28 cellular contexts compared by ENCODE assay signal in genomic region chr5:34531736-34532135, GRCh38.
A peak's percentile ranks its signal among the peaks of the same experiment; 100 is the strongest.
DNase-seq lines count a peak whose midpoint lies in the region; ATAC-seq and TF ChIP-seq lines count a peak whose summit lies in the region.
"Had no signal": no experiment of that assay in that cellular context is flagged by ENCODE, and none has a peak within 500 bp of the region (broad histone marks: within the 10 kb centered on the region; RNA-seq: fewer than 3 reads in every experiment).

No MANE protein-coding gene starts in this region.

- H3K36me3 ChIP-seq in IMR-90 (ENCODE audit: control insufficient read depth, insufficient read depth, low read length) (no peaks in the 10 kb centered on the region), smooth muscle cell (ENCODE audit: low read depth) (no peaks in the 10 kb centered on the region), uterus (no peaks in the 10 kb centered on the region), ovary (no peaks in the 10 kb centered on the region)
- H3K36me3 ChIP-seq: heart left ventricle, right lobe of liver, tibial nerve had no signal

- H3K9me1 ChIP-seq in IMR-90 (ENCODE audit: insufficient read depth, low read length) = peaks cover 26% of the 10 kb centered on the region

- H3K56ac ChIP-seq in IMR-90 (ENCODE audit: extremely low read depth, insufficient read depth, low read length) = peak overlapping the region; percentile 29; the same call in 1 of the 2 replicates

- H3K4me3 ChIP-seq in IMR-90 (ENCODE audit: insufficient read depth, low read depth, low read length) (no peak overlapping the region), astrocyte of the spinal cord (ENCODE audit: low read depth, low read length) (no peak overlapping the region), smooth muscle cell (no peak overlapping the region), uterus (no peak overlapping the region), ovary (no peak overlapping the region)
- H3K4me3 ChIP-seq: GM12878, heart left ventricle, right lobe of liver, tibial nerve had no signal

- no peaks in the 10 kb centered on the region for H3K27me3 ChIP-seq in IMR-90 (ENCODE audit: control insufficient read depth, insufficient read depth, low read length)
- no peaks in the 10 kb centered on the region for H3K27me3 ChIP-seq in smooth muscle cell (ENCODE audit: low read depth)
- H3K27me3 ChIP-seq in uterus = no peaks in the 10 kb centered on the region
- no peaks in the 10 kb centered on the region for H3K27me3 ChIP-seq in ovary
- H3K27me3 ChIP-seq: heart left ventricle, right lobe of liver, tibial nerve had no signal

- 71% methylated on average over 1 of the region's 4 CpGs; no CpG with 5 or more reads in 1 of the 2 experiments for WGBS in IMR-90 (ENCODE audit: extremely low coverage in 2 of 2, insufficient read length in 1 of 2), 2 experiments
- 32% methylated on average over 4 of the region's 4 CpGs for WGBS in smooth muscle cell (ENCODE audit: low lambda C conversion rate)
- 30 to 46% (median 38%) methylated on average over 4 of the region's 4 CpGs for WGBS in ovary, 3 donors

- DNase-seq in IMR-90 = peak; percentile 80
- DNase-seq in astrocyte of the spinal cord (ENCODE audit: low read depth, low spot score) = peak; percentile 70
- peak; percentile 25 for DNase-seq in left kidney (ENCODE audit: low read depth, low spot score)
- DNase-seq in smooth muscle cell (lab: John Stamatoyannopoulos, UW; ENCODE audit: unreplicated experiment) = no peak
- no peak for DNase-seq in epidermal melanocyte (ENCODE audit: insufficient read length, low spot score)
- no peak for DNase-seq in uterus
- DNase-seq in NCI-H748 treated with DMSO at 0.1 percent for 48 hours (lab: John Stamatoyannopoulos, UW) = no peak
- DNase-seq in ovary = no peak
- DNase-seq: activated CD4-positive, alpha-beta T cell treated with anti-CD3 and anti-CD28 coated beads for 36 hours; activated CD8-positive, alpha-beta memory T cell treated with anti-CD3 and anti-CD28 coated beads for 24 hours; activated naive CD4-positive, alpha-beta T cell; activated T-cell treated with anti-CD3 and anti-CD28 coated beads, Interleukin-2, amount 50 U/mL, for 24 hours; COR-L47; DND-41; heart left ventricle; Karpas-422; left colon; MV-4-11; natural killer cell; NCI-H2171; NCI-H524; right lobe of liver; RPMI8226; stimulated activated CD4-positive, alpha-beta T cell treated with anti-CD3 and anti-CD28 coated beads, Interleukin-15, amount 100 ng/mL, for 24 hours; stimulated activated naive CD8-positive, alpha-beta T cell treated with anti-CD3 and anti-CD28 coated beads, Interleukin-15, amount 100 ng/mL, for 72 hours; T-helper 17 cell had no signal

- H3K14ac ChIP-seq in IMR-90 (replicated peaks; ENCODE audit: low read depth, low read length) = peak overlapping the region; percentile 99

- peak overlapping the region; percentile 99 for H2BK20ac ChIP-seq in IMR-90 (ENCODE audit: low read depth, low read length)

- H2AK9ac ChIP-seq in IMR-90 (replicated peaks; ENCODE audit: low read depth, low read length, poor library complexity) = peak overlapping the region; percentile 90

- H4K20me1 ChIP-seq in IMR-90 (ENCODE audit: insufficient read depth, low read length) (peaks cover 3% of the 10 kb centered on the region; the same call in 1 of the 2 replicates), smooth muscle cell (ENCODE audit: low read depth) (no peaks in the 10 kb centered on the region)

- H4K91ac ChIP-seq in IMR-90 (ENCODE audit: insufficient read depth, low read depth, low read length) = peak overlapping the region; percentile 98

- H2BK120ac ChIP-seq in IMR-90 (ENCODE audit: low read depth, low read length) = peak overlapping the region; percentile 99

- no peak for TF ChIP-seq POLR2A in IMR-90 (IDR thresholded peaks at IDR 0.05; ENCODE audit: low read depth, low read length)
- TF ChIP-seq POLR2A in uterus (IDR thresholded peaks at IDR 0.05) = no peak
- TF ChIP-seq POLR2A in ovary (IDR thresholded peaks at IDR 0.05) = no peak

- TF ChIP-seq CTCF in IMR-90 (conservative IDR thresholded peaks at IDR 0.05; ENCODE audit: low read depth, low read length) = no peak
- no peak for TF ChIP-seq CTCF in astrocyte of the spinal cord (IDR thresholded peaks at IDR 0.05; ENCODE audit: low read depth, low read length)
- no peak for TF ChIP-seq CTCF in smooth muscle cell (IDR thresholded peaks at IDR 0.05; ENCODE audit: borderline replicate concordance, insufficient read depth, poor library complexity, severe bottlenecking)
- no peak for TF ChIP-seq CTCF in uterus (IDR thresholded peaks at IDR 0.05)
- TF ChIP-seq CTCF in ovary (IDR thresholded peaks at IDR 0.05) = no peak

- intact Hi-C loops in IMR-90 (cut with micrococcal nuclease) (no loop called here), uterus (cut with DNase I; ENCODE audit: low total_unique reads) (no loop called here), ovary (cut with DNase I) (no loop called here)

- H2BK15ac ChIP-seq in IMR-90 (ENCODE audit: low read depth, low read length) = peak overlapping the region; percentile 99; the same call in 2 of the 3 replicates

- H2AK5ac ChIP-seq in IMR-90 (ENCODE audit: low read depth, low read length) = peak overlapping the region; percentile 87

- H4K5ac ChIP-seq in IMR-90 (ENCODE audit: low read depth, low read length) = peak overlapping the region; percentile 77

- peak overlapping the region; percentile 85 for H3K18ac ChIP-seq in IMR-90 (ENCODE audit: low read depth, low read length)

- H3K79me1 ChIP-seq in IMR-90 (ENCODE audit: low read depth in 1 of 2, low read length in 2 of 2) = peaks cover 10 to 28% of the 10 kb centered on the region in 2 experiments; a peak in 3 of 4 replicates

- H2AFZ ChIP-seq in IMR-90 (replicated peaks; ENCODE audit: low read length, poor library complexity) (peak overlapping the region; percentile 60), smooth muscle cell (ENCODE audit: low read depth) (no peak overlapping the region)

- peak overlapping the region; percentile 100 for H3K4ac ChIP-seq in IMR-90 (ENCODE audit: low read depth, low read length)

- dilution Hi-C loops in IMR-90 (cut with HindIII; ENCODE audit: low sequenced_read_pairs, unreplicated experiment) = no loop called here

- POLR2A ChIA-PET in IMR-90 (lab: Charles Lee; ENCODE audit: unreplicated experiment) = no interaction called here

- CTCF ChIA-PET in IMR-90 (lab: Yijun Ruan, JAX) = no interaction called here

- H3K9ac ChIP-seq in IMR-90 (ENCODE audit: low read depth, low read length) (no peak overlapping the region), smooth muscle cell (ENCODE audit: low read depth) (no peak overlapping the region)

- no peak for TF ChIP-seq RAD21 in IMR-90 (IDR thresholded peaks at IDR 0.05; ENCODE audit: low read length)

- in situ Hi-C loops in IMR-90 (cut with MboI; ENCODE audit: low sequenced_read_pairs) (no loop called here), astrocyte of the spinal cord (cut with HindIII; ENCODE audit: low sequenced_read_pairs) (no loop called here)

- H2BK5ac ChIP-seq in IMR-90 (ENCODE audit: low read depth, low read length, poor library complexity, severe bottlenecking) = peak overlapping the region; percentile 100

- H3F3A ChIP-seq in smooth muscle cell (ENCODE audit: low read depth) = peaks cover 9% of the 10 kb centered on the region

- no peak for ATAC-seq in IMR-90 (ENCODE audit: low read depth)
- ATAC-seq: activated CD4-positive, alpha-beta T cell treated with anti-CD3 and anti-CD28 coated beads for 36 hours; GM12878; heart left ventricle; left colon; natural killer cell; right lobe of liver; stimulated activated naive CD8-positive, alpha-beta T cell treated with anti-CD3 and anti-CD28 coated beads, Interleukin-15, amount 100 ng/mL, for 72 hours; T-helper 17 cell had no signal

- H3K9me3 ChIP-seq in IMR-90 (ENCODE audit: control insufficient read depth, insufficient read depth, low read length) = no peaks in the 10 kb centered on the region
- H3K9me3 ChIP-seq in smooth muscle cell (replicated peaks; ENCODE audit: low read depth) = no peaks in the 10 kb centered on the region
- H3K9me3 ChIP-seq in uterus = no peaks in the 10 kb centered on the region
- no peaks in the 10 kb centered on the region for H3K9me3 ChIP-seq in ovary
- H3K9me3 ChIP-seq: heart left ventricle, right lobe of liver, tibial nerve had no signal

- BruUV-seq in IMR-90 (replicated peaks; lab: Mats Ljungman, UMichigan) = no TSS peak

- H3K4me2 ChIP-seq in IMR-90 (ENCODE audit: low read depth, low read length) (peak overlapping the region; percentile 42), smooth muscle cell (no peak overlapping the region)

- peaks cover 37% of the 10 kb centered on the region for H3K4me1 ChIP-seq in IMR-90 (ENCODE audit: control insufficient read depth, insufficient read depth, low read length)
- H3K4me1 ChIP-seq in smooth muscle cell (ENCODE audit: low read depth) = peaks cover 6% of the 10 kb centered on the region
- no peaks in the 10 kb centered on the region for H3K4me1 ChIP-seq in uterus
- H3K4me1 ChIP-seq in ovary (ENCODE audit: insufficient read depth) = peaks cover 5% of the 10 kb centered on the region
- H3K4me1 ChIP-seq: heart left ventricle, right lobe of liver had no signal

- no peak for TF ChIP-seq EP300 in ovary (IDR thresholded peaks at IDR 0.05)

- H3K23ac ChIP-seq in IMR-90 (ENCODE audit: low read depth, low read length) = peak overlapping the region; percentile 82

- peak overlapping the region; percentile 41 to 95; a peak in 3 of 4 replicates for H4K8ac ChIP-seq in IMR-90 (ENCODE audit: low read depth in 2 of 2, low read length in 2 of 2)

- H3K79me2 ChIP-seq in smooth muscle cell (ENCODE audit: low read depth) = no peaks in the 10 kb centered on the region

- peak overlapping the region; percentile 61; the same call in 1 of the 2 replicates for H3K27ac ChIP-seq in IMR-90 (ENCODE audit: insufficient read depth, low read length)
- H3K27ac ChIP-seq in smooth muscle cell (ENCODE audit: low read depth) = peak overlapping the region; percentile 97
- H3K27ac ChIP-seq in uterus = no peak overlapping the region
- H3K27ac ChIP-seq in ovary = no peak overlapping the region
- H3K27ac ChIP-seq: heart left ventricle, right lobe of liver had no signal

TF ChIP-seq in IMR-90, 13 proteins besides CTCF, POLR2A, EP300 and RAD21 (continues in another document):
- no peak for TF ChIP-seq RCOR1 (IDR thresholded peaks at IDR 0.05; ENCODE audit: insufficient replicate concordance, low read length)
- TF ChIP-seq ELK1 (IDR thresholded peaks at IDR 0.05; ENCODE audit: borderline replicate concordance, low read depth, low read length) = no peak
- TF ChIP-seq NFE2L2 (IDR thresholded peaks at IDR 0.05; ENCODE audit: low read depth, low read length) = no peak
- TF ChIP-seq CHD1 (IDR thresholded peaks at IDR 0.05; ENCODE audit: low read depth, low read length) = no peak
- TF ChIP-seq FOS (IDR thresholded peaks at IDR 0.05; ENCODE audit: low read depth, low read length) = no peak

Comparison
In these comparisons a context has a peak if more than half of its experiments do, and no peak if none do; other contexts are left out.
1. DNase-seq: peak in IMR-90 (single experiment), astrocyte of the spinal cord (single experiment) and left kidney (single experiment); none in smooth muscle cell (single experiment), epidermal melanocyte (single experiment), uterus (0 of 2), NCI-H748 treated with DMSO at 0.1 percent for 48 hours (single experiment) and ovary (0 of 5).
2. H3K27ac ChIP-seq: peak in IMR-90 (single experiment) and smooth muscle cell (single experiment); none in uterus (0 of 2) and ovary (0 of 2).